In the genomic region with DNA sequence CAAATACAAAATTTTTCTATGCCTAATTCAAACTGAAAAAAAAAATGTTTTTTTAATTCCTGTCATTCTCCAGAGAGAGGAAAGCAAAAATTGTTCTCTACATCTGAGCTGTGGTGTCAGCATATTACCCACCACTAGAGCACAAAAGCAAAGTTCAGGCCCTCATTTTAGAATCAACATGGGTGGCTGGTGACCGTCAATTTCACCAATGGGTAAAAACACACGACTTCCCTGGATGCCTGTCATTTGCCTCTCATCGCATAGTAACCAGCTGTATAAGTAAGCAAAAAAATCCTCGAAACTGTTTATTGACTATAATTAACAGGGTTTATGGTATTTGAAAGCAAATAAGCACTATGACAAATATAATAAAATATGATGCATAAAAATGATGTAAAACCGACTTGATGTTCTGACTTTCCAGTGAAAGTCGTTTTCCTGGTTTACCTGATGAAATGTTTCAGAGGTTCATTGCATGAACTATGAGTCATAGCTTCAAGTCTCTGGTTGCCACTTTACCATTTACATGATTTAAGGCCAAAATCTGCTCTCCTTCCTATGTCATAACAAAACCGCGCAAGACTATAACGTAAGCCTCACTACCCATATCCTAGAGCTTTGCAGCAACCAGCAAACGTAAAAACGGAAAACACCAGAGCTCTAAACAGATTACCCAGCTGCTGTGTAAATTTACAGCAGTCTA, we compare ENCODE assay signal across 13 cellular contexts.
DNase-seq lines count a peak whose midpoint lies in the region; ATAC-seq and TF ChIP-seq lines count a peak whose summit lies in the region.
"Had no signal": no experiment of that assay in that cellular context is flagged by ENCODE, and none has a peak within 500 bp of the region (broad histone marks: within the 10 kb centered on the region; RNA-seq: fewer than 3 reads in every experiment).

No MANE protein-coding gene starts in this region.

- no peak overlapping the region for H3K4me3 ChIP-seq in cardiac muscle cell
- H3K4me3 ChIP-seq in right cardiac atrium (ENCODE audit: low read length) = no peak overlapping the region
- H3K4me3 ChIP-seq in esophagus (ENCODE audit: low read depth in 1 of 2, low read length in 2 of 2) = no peak overlapping the region
- no peak overlapping the region for H3K4me3 ChIP-seq in HAP-1
- no peak overlapping the region for H3K4me3 ChIP-seq in Peyer's patch

- H3K4me1 ChIP-seq in cardiac muscle cell (ENCODE audit: low read depth) (peaks cover 26% of the 10 kb centered on the region), right cardiac atrium (ENCODE audit: control insufficient read depth, insufficient read depth, low read length) (no peaks in the 10 kb centered on the region), esophagus (ENCODE audit: control insufficient read depth in 2 of 2, insufficient read depth in 2 of 2, low read length in 1 of 2) (peaks cover 0 to 6% of the 10 kb centered on the region in 2 donors), HAP-1 (peaks cover 13% of the 10 kb centered on the region), Peyer's patch (peaks cover 0 to 19% (median 0%) of the 10 kb centered on the region in 4 donors)

- peaks cover 0 to 45% (median 0%) of the 10 kb centered on the region in 3 donors for H3K4me1 Mint-ChIP-seq in T-cell

- H3K9me3 ChIP-seq in cardiac muscle cell (ENCODE audit: low read depth) (no peaks in the 10 kb centered on the region), right cardiac atrium (ENCODE audit: control insufficient read depth, low read length) (no peaks in the 10 kb centered on the region), esophagus (ENCODE audit: control insufficient read depth in 2 of 2, insufficient read depth in 1 of 2, low read depth in 1 of 2, low read length in 1 of 2) (no peaks in the 10 kb centered on the region), HAP-1 (no peaks in the 10 kb centered on the region), Peyer's patch (no peaks in the 10 kb centered on the region)

- no peaks in the 10 kb centered on the region for H3K36me3 Mint-ChIP-seq in T-cell

- peak overlapping the region in 1 of 3 donors; percentile 32 for H3K4me3 Mint-ChIP-seq in T-cell
- H3K4me3 Mint-ChIP-seq: activated CD4-positive, alpha-beta T cell treated with anti-CD3 and anti-CD28 coated beads, Interleukin-2, amount 10 ng/mL, durations not matched to agents 7 days and 5 days had no signal

- no peak for TF ChIP-seq CTCF in cardiac muscle cell (IDR thresholded peaks at IDR 0.05; ENCODE audit: low read depth, low read length)
- TF ChIP-seq CTCF in Peyer's patch (IDR thresholded peaks at IDR 0.05) = peak in 3 of 6 experiments; percentile 38 to 48 (median 45)

- CTCF ChIA-PET in T-cell (lab: Charles Lee) = interaction anchor here in 1 of 2 donors (0.6 to 2.5 kb wide), 8 partner anchors 12 to 942 kb away, joined by 3 to 14 read pairs (median 3); no protein-coding TSS in a partner anchor

- POLR2A ChIA-PET in T-cell (lab: Charles Lee) = interaction anchor here in 1 of 2 donors (1.1 to 1.7 kb wide), 3 partner anchors 12 to 18 kb away, joined by 3 to 10 read pairs (median 3); no protein-coding TSS in a partner anchor

- DNase-seq in cardiac muscle cell (ENCODE audit: low read depth in 1 of 2, low spot score in 1 of 2) (no peak), right cardiac atrium (no peak), T-cell (peak in 4 of 34 experiments; percentile 6 to 34 (median 18)), DMS153 (lab: John Stamatoyannopoulos, UW) (no peak), HAP-1 (ENCODE audit: low spot score in 2 of 2) (no peak), COLO829 (ENCODE audit: low spot score) (no peak), Peyer's patch (no peak)
- DNase-seq: activated CD4-positive, alpha-beta T cell treated with anti-CD3 and anti-CD28 coated beads, Interleukin-2, amount 10 ng/mL, durations not matched to agents 7 days and 5 days; amygdala; kidney; NCI-H1930; stimulated activated CD4-positive, alpha-beta T cell treated with anti-CD3 and anti-CD28 coated beads, Interleukin-2, amount 100 ng/mL, for 48 hours had no signal

- peak overlapping the region in 1 of 2 donors; percentile 75 for H3K27ac Mint-ChIP-seq in T-cell
- H3K27ac Mint-ChIP-seq: activated CD4-positive, alpha-beta T cell treated with anti-CD3 and anti-CD28 coated beads, Interleukin-2, amount 10 ng/mL, durations not matched to agents 7 days and 5 days had no signal

- H3K27me3 ChIP-seq in cardiac muscle cell (no peaks in the 10 kb centered on the region), right cardiac atrium (ENCODE audit: control insufficient read depth, insufficient read depth) (no peaks in the 10 kb centered on the region), esophagus (ENCODE audit: control insufficient read depth in 1 of 2, insufficient read depth in 2 of 2, low read length in 2 of 2) (no peaks in the 10 kb centered on the region), HAP-1 (ENCODE audit: low read depth) (no peaks in the 10 kb centered on the region), Peyer's patch (no peaks in the 10 kb centered on the region)

- no peak for ATAC-seq in right cardiac atrium
- ATAC-seq in T-cell (replicated peaks in 1 of 4) = peak in 3 of 4 experiments; percentile 47 to 89 (median 54)

- 87% methylated on average over 11 of the region's 11 CpGs for WGBS in right cardiac atrium
- WGBS in esophagus, 2 donors = 48 to 58% methylated on average over 11 of the region's 11 CpGs

- peaks cover 0 to 1% of the 10 kb centered on the region in 2 donors for H3K27me3 Mint-ChIP-seq in T-cell

- no peaks in the 10 kb centered on the region for H3K9me3 Mint-ChIP-seq in T-cell
- H3K9me3 Mint-ChIP-seq: activated CD4-positive, alpha-beta T cell treated with anti-CD3 and anti-CD28 coated beads, Interleukin-2, amount 10 ng/mL, durations not matched to agents 7 days and 5 days had no signal

- in situ Hi-C loops in HAP-1 (cut with MboI; ENCODE audit: low sequenced_read_pairs) = no loop called here

- no peaks in the 10 kb centered on the region for H3K36me3 ChIP-seq in cardiac muscle cell
- H3K36me3 ChIP-seq in esophagus (ENCODE audit: control insufficient read depth in 2 of 2, insufficient read depth in 2 of 2, low read length in 1 of 2) = no peaks in the 10 kb centered on the region
- no peaks in the 10 kb centered on the region for H3K36me3 ChIP-seq in HAP-1 (replicated peaks)
- no peaks in the 10 kb centered on the region for H3K36me3 ChIP-seq in Peyer's patch

- intact Hi-C loops in right cardiac atrium (cut with DNase I) = no loop called here

- TF ChIP-seq POLR2A in Peyer's patch (IDR thresholded peaks at IDR 0.05) = no peak

- peak overlapping the region; percentile 10 for H3K27ac ChIP-seq in cardiac muscle cell
- H3K27ac ChIP-seq in right cardiac atrium (ENCODE audit: low read length) = no peak overlapping the region
- peak overlapping the region; percentile 47 to 51 for H3K27ac ChIP-seq in esophagus (ENCODE audit: low read depth in 2 of 2, low read length in 1 of 2)
- H3K27ac ChIP-seq in Peyer's patch = peak overlapping the region in 2 of 4 donors; percentile 42 to 47

Comparison
In these comparisons a context has a peak if more than half of its experiments do, and no peak if none do; other contexts are left out.
1. ATAC-seq: peak in T-cell (3 of 4); none in right cardiac atrium (0 of 2).